Comparison of ENCODE assay signal across 11 cellular contexts in genomic region chr19:45601524-45602522, GRCh38. TPM values are rescaled to one million over a fixed set of nuclear protein-coding genes. Genes with fewer than 3 reads are reported as not detected.
DNase-seq lines count a peak whose midpoint lies in the region; ATAC-seq and TF ChIP-seq lines count a peak whose summit lies in the region.
"Had no signal": no experiment of that assay in that cellular context is flagged by ENCODE, and none has a peak within 500 bp of the region (broad histone marks: within the 10 kb centered on the region; RNA-seq: fewer than 3 reads in every experiment).

TSS of gene GPR4 (minus strand) at chr19:45602212. CDS start at chr19:45591866, 10,346 bp downstream.

- TF ChIP-seq EP300 in upper lobe of left lung (IDR thresholded peaks at IDR 0.05), result no peak

- H3K27ac ChIP-seq in duodenal mucosa (ENCODE audit: low read depth, low read length) (peak within 1 kb of the TSS; percentile 22), lower lobe of right lung (peak within 1 kb of the TSS; percentile 68), upper lobe of left lung (peak within 1 kb of the TSS; percentile 42 to 89 (median 84))
- H3K27ac ChIP-seq: C4-2B had no signal

- H3K9me3 Mint-ChIP-seq in activated CD8-positive, alpha-beta memory T cell treated with anti-CD3 and anti-CD28 coated beads, Interleukin-2, amount 10 ng/mL, durations not matched to agents 7 days and 5 days (ENCODE audit: low read depth), result no peaks in the 10 kb centered on the region

- peak in 1 of 4 donors; percentile 24 for TF ChIP-seq POLR2A in upper lobe of left lung (IDR thresholded peaks at IDR 0.05)

- H3K27ac Mint-ChIP-seq in activated CD8-positive, alpha-beta memory T cell treated with anti-CD3 and anti-CD28 coated beads, Interleukin-2, amount 10 ng/mL, durations not matched to agents 7 days and 5 days, result no peak within 1 kb of the TSS

- intact Hi-C loops in lower lobe of right lung (cut with DNase I), result no loop called here

- H3K4me1 Mint-ChIP-seq in activated CD8-positive, alpha-beta memory T cell treated with anti-CD3 and anti-CD28 coated beads, Interleukin-2, amount 10 ng/mL, durations not matched to agents 7 days and 5 days, result peaks cover 30% of the 10 kb centered on the region

- peaks cover 65% of the 10 kb centered on the region for H3K27me3 Mint-ChIP-seq in activated CD8-positive, alpha-beta memory T cell treated with anti-CD3 and anti-CD28 coated beads, Interleukin-2, amount 10 ng/mL, durations not matched to agents 7 days and 5 days

- CTCF ChIA-PET in activated CD8-positive, alpha-beta memory T cell treated with anti-CD3 and anti-CD28 coated beads, Interleukin-2, amount 10 ng/mL, durations not matched to agents 7 days and 5 days (lab: Charles Lee), result interaction anchor here (1.6 to 2.2 kb wide), 2 partner anchors 17 to 40 kb away, joined by 4 to 8 read pairs; partner anchors contain the start of gene OPA3

- H3K27me3 ChIP-seq in duodenal mucosa (ENCODE audit: control insufficient read depth in 1 of 2, insufficient read depth in 2 of 2, low read length in 2 of 2), result peaks cover 54 to 56% of the 10 kb centered on the region in 2 donors
- peaks cover 62% of the 10 kb centered on the region for H3K27me3 ChIP-seq in lower lobe of right lung (ENCODE audit: low read depth)
- H3K27me3 ChIP-seq in upper lobe of left lung, result peaks cover 0 to 36% (median 17%) of the 10 kb centered on the region in 4 donors

- H3K36me3 Mint-ChIP-seq in activated CD8-positive, alpha-beta memory T cell treated with anti-CD3 and anti-CD28 coated beads, Interleukin-2, amount 10 ng/mL, durations not matched to agents 7 days and 5 days, result peaks cover 5% of the 10 kb centered on the region

- no peaks in the 10 kb centered on the region for H3K36me3 ChIP-seq in duodenal mucosa (ENCODE audit: control insufficient read depth in 1 of 2, insufficient read depth in 2 of 2, low read length in 2 of 2)
- no peaks in the 10 kb centered on the region for H3K36me3 ChIP-seq in lower lobe of right lung
- H3K36me3 ChIP-seq in upper lobe of left lung, result no peaks in the 10 kb centered on the region

- 7 to 8% methylated on average over 14 to 49 of the region's 55 CpGs for WGBS in upper lobe of left lung, 2 donors

- H3K9ac ChIP-seq in duodenal mucosa (ENCODE audit: low read depth in 1 of 2, low read length in 2 of 2), result no peak within 1 kb of the TSS

- H3K9me3 ChIP-seq in duodenal mucosa (ENCODE audit: control insufficient read depth in 1 of 2, low read length in 2 of 2) (no peaks in the 10 kb centered on the region), lower lobe of right lung (no peaks in the 10 kb centered on the region), upper lobe of left lung (no peaks in the 10 kb centered on the region)

- TF ChIP-seq CTCF in lower lobe of right lung (IDR thresholded peaks at IDR 0.05) (no peak), upper lobe of left lung (IDR thresholded peaks at IDR 0.05) (no peak)

- no peak for DNase-seq in activated CD8-positive, alpha-beta memory T cell treated with anti-CD3 and anti-CD28 coated beads, Interleukin-2, amount 10 ng/mL, durations not matched to agents 7 days and 5 days
- no peak for DNase-seq in activated CD8-positive, alpha-beta memory T cell treated with anti-CD3 and anti-CD28 coated beads, Interleukin-2, amount 50 U/mL, for 4 hours
- no peak for DNase-seq in lower lobe of right lung
- DNase-seq in upper lobe of left lung, result peak in 1 of 2 donors; percentile 85
- no peak for DNase-seq in NCI-H446 (lab: John Stamatoyannopoulos, UW)
- DNase-seq in activated naive CD4-positive, alpha-beta T cell treated with anti-CD3 and anti-CD28 coated beads, Interleukin-2, amount 50 U/mL, for 16 hours, result no peak
- DNase-seq in activated gamma-delta T cell treated with Interleukin-2 at 50 U/mL for 16 hours, result no peak

- peak within 1 kb of the TSS in 1 of 2 donors; percentile 6 for H3K4me3 ChIP-seq in duodenal mucosa (ENCODE audit: low read depth in 1 of 2, low read length in 2 of 2)
- peak within 1 kb of the TSS; percentile 61 for H3K4me3 ChIP-seq in lower lobe of right lung
- H3K4me3 ChIP-seq in upper lobe of left lung, result peak within 1 kb of the TSS; percentile 50 to 57 (median 53)

- H3K4me1 ChIP-seq in duodenal mucosa (ENCODE audit: control insufficient read depth in 1 of 2, insufficient read depth in 2 of 2, low read length in 2 of 2) (peaks cover 1 to 9% of the 10 kb centered on the region in 2 donors), lower lobe of right lung (peaks cover 41% of the 10 kb centered on the region), upper lobe of left lung (peaks cover 19 to 49% (median 27%) of the 10 kb centered on the region in 4 donors)

- H3K4me3 Mint-ChIP-seq in activated CD8-positive, alpha-beta memory T cell treated with anti-CD3 and anti-CD28 coated beads, Interleukin-2, amount 10 ng/mL, durations not matched to agents 7 days and 5 days, result no peak within 1 kb of the TSS

- peak; percentile 39 for ATAC-seq in activated CD8-positive, alpha-beta memory T cell treated with anti-CD3 and anti-CD28 coated beads, Interleukin-2, amount 10 ng/mL, durations not matched to agents 7 days and 5 days
- ATAC-seq in lower lobe of right lung, result peak; percentile 61 to 62
- ATAC-seq in upper lobe of left lung (ENCODE audit: low FRiP score in 2 of 2), result peak in 1 of 2 donors; percentile 57

RNA-seq across cellular contexts. Expression of gene GPR4, which starts in this region (rescaled TPM):
- not detected for total RNA-seq in activated CD8-positive, alpha-beta memory T cell treated with anti-CD3 and anti-CD28 coated beads, Interleukin-2, amount 10 ng/mL, durations not matched to agents 7 days and 5 days
- total RNA-seq in lower lobe of right lung (10.5 TPM), upper lobe of left lung (10 to 100 TPM in 2 of 6 donors, 1 to 10 TPM in 4; 1.0 to 22.1 (median 6.8) TPM)
- total RNA-seq: H4, kidney epithelial cell had no signal

Comparison
In these comparisons a context has a peak if more than half of its experiments do, and no peak if none do; other contexts are left out.
1. Peak in ATAC-seq in activated CD8-positive, alpha-beta memory T cell treated with anti-CD3 and anti-CD28 coated beads, Interleukin-2, amount 10 ng/mL, durations not matched to agents 7 days and 5 days; RNA of the gene not detected or under 1 TPM.
2. H3K27ac ChIP-seq: peak in every context shown above with its lines; median percentile 84 in upper lobe of left lung; 68 in lower lobe of right lung; 22 in duodenal mucosa.